ENCODE assay signal across 5 cellular contexts in genomic region chr10:73219384-73219783, GRCh38.
"Had no signal": no experiment of that assay in that cellular context is flagged by ENCODE, and none has a peak within 500 bp of the region (broad histone marks: within the 10 kb centered on the region; RNA-seq: fewer than 3 reads in every experiment).

No MANE protein-coding gene starts in this region.

- DNase-seq: GOT3, H9 had no signal

- H3K27me3 Mint-ChIP-seq: IgD-negative memory B cell had no signal

- H3K9me3 Mint-ChIP-seq: H9, IgD-negative memory B cell had no signal

- H3K9ac ChIP-seq: GM23248 had no signal

- H3K27ac Mint-ChIP-seq: H9 had no signal

- H2AFZ ChIP-seq: GM23248 had no signal

- H3K4me3 ChIP-seq: GM23248 had no signal

- H3K4me3 Mint-ChIP-seq: H9, IgD-negative memory B cell had no signal

- H3K4me1 Mint-ChIP-seq: H9 had no signal

- H3K27ac ChIP-seq: GM23248, HL-60 had no signal
